In the genomic region with DNA sequence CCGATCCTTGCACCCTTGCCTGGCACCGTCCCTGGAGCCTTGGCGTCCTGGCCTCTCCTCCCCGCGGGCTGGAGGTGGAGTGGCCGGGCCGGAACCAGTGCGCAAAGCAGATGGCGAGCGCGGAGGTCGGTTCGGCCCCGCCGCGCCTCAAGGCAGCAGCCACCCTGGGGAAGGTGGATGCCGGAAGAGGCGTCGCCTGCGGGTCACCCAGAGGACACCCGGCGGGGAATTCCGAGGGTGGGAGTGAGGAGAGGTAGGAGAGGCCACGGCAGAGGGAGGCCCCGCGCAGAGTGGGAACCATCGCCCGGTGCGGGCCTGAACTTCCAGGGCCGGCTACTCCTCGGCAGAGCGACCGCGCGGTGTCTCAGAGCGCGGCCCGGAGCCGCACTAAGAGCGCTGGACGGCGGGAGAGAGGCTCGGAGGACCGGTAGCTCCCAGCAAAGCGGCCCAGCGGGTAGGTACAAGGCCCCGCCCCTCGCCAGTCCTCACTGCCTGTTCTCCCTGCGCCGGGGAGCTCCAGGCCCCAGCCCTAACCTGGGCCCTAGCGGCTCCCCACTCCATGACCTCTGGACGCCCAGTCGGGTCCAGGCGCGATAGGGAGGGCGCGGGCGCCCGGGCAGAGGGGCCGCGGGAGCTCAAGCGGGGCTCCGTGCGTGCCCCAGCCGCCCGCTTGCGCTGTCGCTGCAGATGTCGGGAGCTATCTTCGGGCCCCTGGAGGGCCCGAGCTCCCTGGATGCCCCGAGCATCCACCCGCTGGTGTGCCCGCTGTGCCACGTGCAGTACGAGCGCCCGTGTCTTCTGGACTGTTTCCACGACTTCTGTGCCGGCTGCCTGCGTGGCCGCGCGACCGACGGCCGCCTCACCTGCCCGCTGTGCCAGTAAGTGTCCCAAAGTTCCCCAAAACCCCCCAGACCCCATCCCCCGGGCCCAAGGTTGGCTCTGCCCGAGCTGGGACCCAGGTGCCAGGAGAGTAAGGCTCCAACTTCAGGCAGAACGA, we compare ENCODE assay signal across 1 cellular context.
TF ChIP-seq lines count a peak whose summit lies in the region.

A gene with protein sequence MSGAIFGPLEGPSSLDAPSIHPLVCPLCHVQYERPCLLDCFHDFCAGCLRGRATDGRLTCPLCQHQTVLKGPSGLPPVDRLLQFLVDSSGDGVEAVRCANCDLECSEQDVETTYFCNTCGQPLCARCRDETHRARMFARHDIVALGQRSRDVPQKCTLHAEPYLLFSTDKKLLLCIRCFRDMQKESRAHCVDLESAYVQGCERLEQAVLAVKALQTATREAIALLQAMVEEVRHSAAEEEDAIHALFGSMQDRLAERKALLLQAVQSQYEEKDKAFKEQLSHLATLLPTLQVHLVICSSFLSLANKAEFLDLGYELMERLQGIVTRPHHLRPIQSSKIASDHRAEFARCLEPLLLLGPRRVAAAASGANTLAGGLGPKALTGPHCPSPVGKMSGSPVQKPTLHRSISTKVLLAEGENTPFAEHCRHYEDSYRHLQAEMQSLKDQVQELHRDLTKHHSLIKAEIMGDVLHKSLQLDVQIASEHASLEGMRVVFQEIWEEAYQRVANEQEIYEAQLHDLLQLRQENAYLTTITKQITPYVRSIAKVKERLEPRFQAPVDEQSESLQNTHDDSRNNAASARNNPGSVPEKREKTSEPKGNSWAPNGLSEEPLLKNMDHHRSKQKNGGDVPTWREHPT (plus strand): TSS at position 271 of the 997 bp plus-strand sequence. CDS start 417 bp downstream, at position 688.

TF ChIP-seq in HepG2, 621 proteins besides CTCF, POLR2A, EP300 and RAD21 (continued from another document and continues in another):
- TF ChIP-seq MZF1 (CRISPR knock-in tag; IDR thresholded peaks at IDR 0.05; ENCODE audit: borderline replicate concordance) (0 out of 2 replicates have a peak, but pooled peaks have one; percentile 40), ZNF382 (CRISPR knock-in tag; IDR thresholded peaks at IDR 0.05; ENCODE audit: borderline replicate concordance) (no peak), ZBTB39 (CRISPR knock-in tag; IDR thresholded peaks at IDR 0.05) (peak; percentile 43; the same call in 1 of the 2 replicates), ZHX1 (CRISPR knock-in tag; IDR thresholded peaks at IDR 0.05; ENCODE audit: low read depth) (no peak), BRD4 (CRISPR knock-in tag; IDR thresholded peaks at IDR 0.05) (peak; percentile 84), KMT2A (CRISPR knock-in tag; IDR thresholded peaks at IDR 0.05) (peak; percentile 52), MLLT10 (CRISPR knock-in tag; IDR thresholded peaks at IDR 0.05) (no peak), MTF1 (CRISPR knock-in tag; IDR thresholded peaks at IDR 0.05) (no peak), ZBTB42 (CRISPR knock-in tag; IDR thresholded peaks at IDR 0.05) (no peak), ZBTB20 (CRISPR knock-in tag; IDR thresholded peaks at IDR 0.05; ENCODE audit: borderline replicate concordance, low read depth) (peak; percentile 62; the same call in 1 of the 2 replicates), TAF1 (CRISPR knock-in tag; IDR thresholded peaks at IDR 0.05) (peak; percentile 84), ZBTB46 (CRISPR knock-in tag; IDR thresholded peaks at IDR 0.05; ENCODE audit: borderline replicate concordance) (0 out of 2 replicates have a peak, but pooled peaks have one; percentile 51), ZNF724P (CRISPR knock-in tag; IDR thresholded peaks at IDR 0.05; ENCODE audit: borderline replicate concordance) (no peak), SIX4 (CRISPR knock-in tag; IDR thresholded peaks at IDR 0.05) (no peak), ZNF670 (CRISPR knock-in tag; IDR thresholded peaks at IDR 0.05; ENCODE audit: borderline replicate concordance) (no peak), ZNF407 (CRISPR knock-in tag; IDR thresholded peaks at IDR 0.05; ENCODE audit: not compliant biosample characterization) (no peak), MTA3 (CRISPR knock-in tag; IDR thresholded peaks at IDR 0.05) (no peak), ZNF891 (CRISPR knock-in tag; IDR thresholded peaks at IDR 0.05) (peak; percentile 66; the same call in 1 of the 2 replicates), ATF6 (CRISPR knock-in tag; conservative IDR thresholded peaks at IDR 0.05) (no peak), HNRNPLL (IDR thresholded peaks at IDR 0.05; ENCODE audit: low read depth, low read length, poor library complexity, severe bottlenecking) (peak; percentile 59), HOXA7 (CRISPR knock-in tag; IDR thresholded peaks at IDR 0.05) (no peak), MYNN (CRISPR knock-in tag; IDR thresholded peaks at IDR 0.05; ENCODE audit: low read depth) (0 out of 2 replicates have a peak, but pooled peaks have one; percentile 73)
- TF ChIP-seq, protein P1, sequence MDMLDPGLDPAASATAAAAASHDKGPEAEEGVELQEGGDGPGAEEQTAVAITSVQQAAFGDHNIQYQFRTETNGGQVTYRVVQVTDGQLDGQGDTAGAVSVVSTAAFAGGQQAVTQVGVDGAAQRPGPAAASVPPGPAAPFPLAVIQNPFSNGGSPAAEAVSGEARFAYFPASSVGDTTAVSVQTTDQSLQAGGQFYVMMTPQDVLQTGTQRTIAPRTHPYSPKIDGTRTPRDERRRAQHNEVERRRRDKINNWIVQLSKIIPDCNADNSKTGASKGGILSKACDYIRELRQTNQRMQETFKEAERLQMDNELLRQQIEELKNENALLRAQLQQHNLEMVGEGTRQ (IDR thresholded peaks at IDR 0.05; ENCODE audit: low read depth, low read length) = no peak
- TF ChIP-seq, protein P1 (CRISPR knock-in tag; IDR thresholded peaks at IDR 0.05; ENCODE audit: borderline replicate concordance) = no peak
